8 cellular contexts compared by ENCODE assay signal in the genomic region with DNA sequence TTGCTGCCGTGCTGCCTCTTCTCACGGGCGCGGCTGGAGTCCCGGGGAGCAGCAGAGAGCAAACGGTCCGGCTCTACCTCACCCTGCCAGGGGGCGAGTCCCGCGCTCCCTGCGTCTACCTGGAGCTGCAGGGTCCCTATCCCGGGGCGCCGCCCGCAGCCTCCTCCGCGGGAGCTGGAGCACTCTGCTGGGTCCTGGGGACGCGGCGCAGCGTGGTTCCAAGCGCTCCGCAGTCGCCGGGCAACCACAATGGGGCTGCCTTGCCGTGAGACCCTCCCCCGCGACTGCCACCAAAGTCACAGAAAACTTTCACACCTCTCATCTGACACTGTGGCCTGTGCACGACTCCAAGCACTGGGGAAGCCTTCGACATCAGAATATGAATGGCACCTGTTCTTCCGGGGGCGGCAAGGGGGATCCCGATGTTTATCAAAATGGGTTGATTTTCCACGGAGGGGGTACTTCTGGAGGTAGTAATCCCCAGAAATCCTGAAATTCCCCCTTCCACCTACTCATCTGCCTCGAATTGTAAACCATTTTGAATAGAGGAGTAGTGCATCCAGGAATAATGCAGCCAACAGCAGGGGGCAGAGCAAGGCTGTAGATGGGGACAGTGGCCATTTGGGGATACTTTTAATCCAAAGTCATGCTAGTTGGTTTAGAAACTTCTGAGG. TPM values are rescaled to one million over a fixed set of nuclear protein-coding genes. Genes with fewer than 3 reads are reported as not detected.
DNase-seq lines count a peak whose midpoint lies in the region; ATAC-seq, FAIRE-seq and TF ChIP-seq lines count a peak whose summit lies in the region.

A gene (minus strand): TSS at position 186 of the 674 bp plus-strand sequence. CDS start 17,542 bp downstream, outside the sequence.

- BruUV-seq in OCI-LY7 (replicated peaks; lab: Mats Ljungman, UMichigan): no TSS peak

- intact Hi-C loops in OCI-LY7 (cut with micrococcal nuclease; ENCODE audit: unreplicated experiment): no loop called here

- H3K27ac ChIP-seq in OCI-LY7 (ENCODE audit: low read depth, low read length, poor library complexity, severe bottlenecking) (no peak within 1 kb of the TSS), keratinocyte (ENCODE audit: control insufficient read depth, insufficient read depth, low read length) (peak within 1 kb of the TSS; percentile 46)

- DNase-seq in D341Med (ENCODE audit: low spot score) (peak; percentile 71), OCI-LY7 (ENCODE audit: low spot score) (no peak), bronchial epithelial cell (ENCODE audit: low read depth) (peak; percentile 56), keratinocyte (ENCODE audit: low read depth, low spot score) (no peak)
- DNase-seq in stimulated activated CD4-positive, alpha-beta T cell treated with anti-CD3 and anti-CD28 coated beads, Interleukin-4, amount 100 ng/mL, for 1 hour: peak; percentile 27
- no peak for DNase-seq in effector CD4-positive, alpha-beta T cell

- H2AFZ ChIP-seq in OCI-LY7 (ENCODE audit: low read length) (no peak within 1 kb of the TSS), keratinocyte (ENCODE audit: control insufficient read depth, low read length) (peak within 1 kb of the TSS; percentile 92)

- H3K79me2 ChIP-seq in OCI-LY7 (ENCODE audit: insufficient read depth, low read depth, low read length) (no peaks in the 10 kb centered on the region), keratinocyte (ENCODE audit: control insufficient read depth, insufficient read depth, low read length) (no peaks in the 10 kb centered on the region)

- no peaks in the 10 kb centered on the region for H3K9me2 ChIP-seq in OCI-LY7 (ENCODE audit: insufficient read depth, low read length)

- CTCF ChIA-PET in OCI-LY7 (lab: Charles Lee; ENCODE audit: unreplicated experiment): no interaction called here

- POLR2A ChIA-PET in OCI-LY7 (lab: Charles Lee): interaction anchor here (0.6 kb wide), 1 partner anchor 51 kb away, joined by 3 read pairs; no protein-coding TSS in a partner anchor

- FAIRE-seq in bronchial epithelial cell (lab: Jason Lieb, UNC) (peak; percentile 77), keratinocyte (lab: Jason Lieb, UNC) (peak; percentile 98)

- no peaks in the 10 kb centered on the region for H3K9me1 ChIP-seq in keratinocyte (ENCODE audit: control insufficient read depth, extremely low read depth, insufficient read depth, low read length)

- H3K27me3 ChIP-seq in bronchial epithelial cell (ENCODE audit: control insufficient read depth, insufficient read depth, low read length): no peaks in the 10 kb centered on the region
- no peaks in the 10 kb centered on the region for H3K27me3 ChIP-seq in keratinocyte (ENCODE audit: control insufficient read depth, extremely low read depth, insufficient read depth, low read length)

- H4K20me1 ChIP-seq in OCI-LY7 (ENCODE audit: insufficient read depth, low read length) (no peaks in the 10 kb centered on the region), keratinocyte (ENCODE audit: control insufficient read depth, extremely low read depth, insufficient read depth, low read length) (no peaks in the 10 kb centered on the region)

- H3K9me3 ChIP-seq in OCI-LY7 (ENCODE audit: low read length) (no peaks in the 10 kb centered on the region), keratinocyte (ENCODE audit: control insufficient read depth, low read depth, low read length) (no peaks in the 10 kb centered on the region)

- H3K4me3 ChIP-seq in OCI-LY7 (ENCODE audit: low read depth, low read length, poor library complexity, severe bottlenecking) (no peak within 1 kb of the TSS), bronchial epithelial cell (ENCODE audit: low read depth, low read length) (peak within 1 kb of the TSS; percentile 47), keratinocyte (ENCODE audit: control insufficient read depth in 2 of 3, extremely low read depth in 1 of 3, insufficient read depth in 2 of 3, low read depth in 1 of 3, low read length in 3 of 3) (peak within 1 kb of the TSS; percentile 43 to 71 (median 54))

- dilution Hi-C loops in keratinocyte (cut with MboI; ENCODE audit: extremely low pct_ligation_motif_present, low sequenced_read_pairs): no loop called here

- H3K4me1 ChIP-seq in OCI-LY7 (ENCODE audit: insufficient read depth, low read length, poor library complexity, severe bottlenecking) (no peaks in the 10 kb centered on the region), keratinocyte (ENCODE audit: control insufficient read depth, extremely low read depth, insufficient read depth, low read length) (peaks cover 30% of the 10 kb centered on the region)

- ATAC-seq in GM19463 (IDR thresholded peaks at IDR 0.05; ENCODE audit: unreplicated experiment) (peak; percentile 33), HG03521 (IDR thresholded peaks at IDR 0.05; ENCODE audit: unreplicated experiment) (peak; percentile 36)

- H3K36me3 ChIP-seq in OCI-LY7 (ENCODE audit: insufficient read depth, low read length) (no peaks in the 10 kb centered on the region), bronchial epithelial cell (ENCODE audit: control insufficient read depth, insufficient read depth, low read length) (no peaks in the 10 kb centered on the region), keratinocyte (ENCODE audit: control insufficient read depth in 2 of 2, extremely low read depth in 1 of 2, insufficient read depth in 2 of 2, low read length in 2 of 2) (no peaks in the 10 kb centered on the region)

- H3K4me2 ChIP-seq in OCI-LY7 (ENCODE audit: low read length) (no peak within 1 kb of the TSS), keratinocyte (ENCODE audit: control insufficient read depth, extremely low read depth, insufficient read depth, low read depth, low read length) (peak within 1 kb of the TSS; percentile 81)

- peak; percentile 34; the same call in 1 of the 2 replicates for TF ChIP-seq CTCF in OCI-LY7 (conservative IDR thresholded peaks at IDR 0.05; ENCODE audit: low read length)
- peak; percentile 70 for TF ChIP-seq CTCF in bronchial epithelial cell (IDR thresholded peaks at IDR 0.05; ENCODE audit: insufficient read depth, low read length, severe bottlenecking)
- TF ChIP-seq CTCF in keratinocyte (optimal IDR thresholded peaks at IDR 0.05 in 1 of 3, IDR thresholded peaks at IDR 0.05 in 1 of 3, conservative IDR thresholded peaks at IDR 0.05 in 1 of 3; ENCODE audit: extremely low read depth in 1 of 3, insufficient read depth in 2 of 3, low read length in 3 of 3): peak; percentile 72 to 92 (median 82)

- peak within 1 kb of the TSS; percentile 78 for H3K9ac ChIP-seq in keratinocyte (ENCODE audit: control insufficient read depth, extremely low read depth, insufficient read depth, low read length)

RNA-seq across cellular contexts. Expression of the gene that starts here (rescaled TPM):
- total RNA-seq in OCI-LY7 (2014; rRNA removed; shearing (Covaris generic)): 0.72 and 1.2 TPM in 2 replicates
- total RNA-seq in OCI-LY7 (2022) (0.70 TPM in 1 of 2 replicates, not detected in the other), bronchial epithelial cell (not detected in 2 replicates)
- 0.03 to 0.08 TPM in 2 of 3 replicates, not detected in the other for polyA plus RNA-seq in keratinocyte
- polyA plus RNA-seq in keratinocyte (2011; ENCODE audit: low read depth): not detected
- polyA plus RNA-seq in keratinocyte (2011; cell fraction: cytosol; rRNA removed): not detected in 2 replicates
- not detected in 2 replicates for polyA plus RNA-seq in keratinocyte (2011; cell fraction: nucleus; rRNA removed)
- not detected in 2 replicates for polyA plus RNA-seq in keratinocyte (2012; ENCODE audit: low replicate concordance)
- not detected in 3 replicates for polyA minus RNA-seq in keratinocyte
- polyA minus RNA-seq in keratinocyte (2011; cell fraction: cytosol; rRNA and poly(A)+ RNA removed): not detected
- polyA minus RNA-seq in keratinocyte (2011; cell fraction: nucleus; rRNA and poly(A)+ RNA removed): not detected in 2 replicates

Comparison
In these comparisons a context has a peak if more than half of its experiments do, and no peak if none do; other contexts are left out.
1. Peak in DNase-seq and H3K4me3 ChIP-seq in bronchial epithelial cell; RNA of the gene not detected or under 1 TPM.
2. DNase-seq: peak in D341Med (single experiment) and stimulated activated CD4-positive, alpha-beta T cell treated with anti-CD3 and anti-CD28 coated beads, Interleukin-4, amount 100 ng/mL, for 1 hour (single experiment); none in OCI-LY7 (single experiment), keratinocyte (single experiment) and effector CD4-positive, alpha-beta T cell (single experiment).
3. Peak in every context shown above with its lines, with median percentiles within 50 percentile points of each other: CTCF ChIP-seq.